26 cellular contexts compared by ENCODE assay signal in genomic region chr4:3690576-3691152, GRCh38.
DNase-seq lines count a peak whose midpoint lies in the region; FAIRE-seq and TF ChIP-seq lines count a peak whose summit lies in the region.
"Had no signal": no experiment of that assay in that cellular context is flagged by ENCODE, and none has a peak within 500 bp of the region (broad histone marks: within the 10 kb centered on the region; RNA-seq: fewer than 3 reads in every experiment).

No MANE protein-coding gene starts in this region.

- H2BK12ac ChIP-seq in H9 (ENCODE audit: insufficient read length, low read depth, low read length): no peak overlapping the region

- no peak overlapping the region for H4K8ac ChIP-seq in H9 (replicated peaks; ENCODE audit: insufficient read length, low read depth, low read length)
- H4K8ac ChIP-seq in mesendoderm (ENCODE audit: low read depth, low read length): no peak overlapping the region

- H3K4me3 Mint-ChIP-seq in activated naive CD4-positive, alpha-beta T cell treated with anti-CD3 and anti-CD28 coated beads, Interleukin-2, amount 10 ng/mL, durations not matched to agents 7 days and 5 days: no peak overlapping the region
- H3K4me3 Mint-ChIP-seq in H9: no peak overlapping the region
- H3K4me3 Mint-ChIP-seq: CD8-positive, alpha-beta memory T cell; IgD-negative memory B cell had no signal

- no peak overlapping the region for H4K91ac ChIP-seq in H9 (ENCODE audit: insufficient read length, low read depth, low read length)

- TF ChIP-seq POLR2A in spleen (IDR thresholded peaks at IDR 0.05): no peak

- no peaks in the 10 kb centered on the region for H3K23me2 ChIP-seq in H9 (ENCODE audit: insufficient read length, low read depth, low read length, poor library complexity, severe bottlenecking)

- H3K9me3 Mint-ChIP-seq in activated naive CD4-positive, alpha-beta T cell treated with anti-CD3 and anti-CD28 coated beads, Interleukin-2, amount 10 ng/mL, durations not matched to agents 7 days and 5 days: no peaks in the 10 kb centered on the region
- H3K9me3 Mint-ChIP-seq in H9: no peaks in the 10 kb centered on the region
- H3K9me3 Mint-ChIP-seq: CD8-positive, alpha-beta memory T cell had no signal

- H3K27me3 ChIP-seq in H9 (ENCODE audit: insufficient read depth, low read length) (no peaks in the 10 kb centered on the region), spleen (replicated peaks in 1 of 7) (no peaks in the 10 kb centered on the region), mesendoderm (ENCODE audit: insufficient read depth, low read length, poor library complexity) (no peaks in the 10 kb centered on the region)
- H3K27me3 ChIP-seq: BLaER1 treated with 17β-estradiol and CSF1 and Interleukin-3, amounts not matched to agents 10 nM and 100 nM had no signal

- no peak overlapping the region for H3K4ac ChIP-seq in H9 (ENCODE audit: low read depth, low read length)
- no peak overlapping the region for H3K4ac ChIP-seq in mesendoderm (ENCODE audit: low read depth, low read length)

- DNase-seq in activated naive CD4-positive, alpha-beta T cell treated with anti-CD3 and anti-CD28 coated beads, Interleukin-2, amount 10 ng/mL, durations not matched to agents 7 days and 5 days: peak; percentile 11
- no peak for DNase-seq in activated naive CD4-positive, alpha-beta T cell treated with Interleukin-2 at 50 U/mL for 16 hours
- DNase-seq in H9 (peak; percentile 25), kidney (peak; percentile 49), spleen (peak; percentile 67), caudate nucleus (lab: John Stamatoyannopoulos, UW) (no peak), mesendoderm (no peak), SK-N-DZ (ENCODE audit: low spot score) (no peak)
- DNase-seq: ACHN; Calu3; CD8-positive, alpha-beta memory T cell; DMS53; GDM1; Karpas-422; MV-4-11; NCI-H1105 treated with DMSO at 0.1 percent for 48 hours; NCI-H2029 treated with DMSO at 0.1 percent for 48 hours; NCI-H2171; NCI-H345; NCI-H524 treated with DMSO at 0.1 percent for 48 hours; NCI-H82 had no signal

- H3K18ac ChIP-seq in H9 (ENCODE audit: insufficient read length, low read depth, low read length) (no peak overlapping the region), mesendoderm (ENCODE audit: low read length) (no peak overlapping the region)

- no peak overlapping the region for H2BK120ac ChIP-seq in H9 (ENCODE audit: low read depth, low read length, poor library complexity, severe bottlenecking)
- no peak overlapping the region for H2BK120ac ChIP-seq in mesendoderm (ENCODE audit: low read depth, low read length)

- no peaks in the 10 kb centered on the region for H3K4me1 ChIP-seq in H9 (ENCODE audit: insufficient read depth, low read length)
- H3K4me1 ChIP-seq in kidney (ENCODE audit: control insufficient read depth in 1 of 2, insufficient read depth in 1 of 2, low read depth in 1 of 2, low read length in 2 of 2): no peaks in the 10 kb centered on the region
- no peaks in the 10 kb centered on the region for H3K4me1 ChIP-seq in spleen
- H3K4me1 ChIP-seq in mesendoderm (ENCODE audit: control insufficient read depth, low read depth, low read length): no peaks in the 10 kb centered on the region

- H4K5ac ChIP-seq in H9 (ENCODE audit: insufficient read length, low read depth, low read length) (no peak overlapping the region), mesendoderm (ENCODE audit: low read length) (no peak overlapping the region)

- no peaks in the 10 kb centered on the region for H3K36me3 Mint-ChIP-seq in activated naive CD4-positive, alpha-beta T cell treated with anti-CD3 and anti-CD28 coated beads, Interleukin-2, amount 10 ng/mL, durations not matched to agents 7 days and 5 days
- H3K36me3 Mint-ChIP-seq in H9 (ENCODE audit: insufficient read depth in 1 of 3, low read depth in 3 of 3): no peaks in the 10 kb centered on the region
- H3K36me3 Mint-ChIP-seq: CD8-positive, alpha-beta memory T cell had no signal

- CTCF ChIA-PET in activated naive CD4-positive, alpha-beta T cell treated with anti-CD3 and anti-CD28 coated beads, Interleukin-2, amount 10 ng/mL, durations not matched to agents 7 days and 5 days (lab: Charles Lee): no interaction called here

- H2AK5ac ChIP-seq in H9 (ENCODE audit: insufficient read length, low read length) (no peak overlapping the region), mesendoderm (ENCODE audit: low read length) (no peak overlapping the region)

- H3K27ac ChIP-seq in H9 (ENCODE audit: insufficient read length, low read depth, low read length) (no peak overlapping the region), kidney (ENCODE audit: low read depth in 2 of 2, low read length in 2 of 2) (no peak overlapping the region), spleen (no peak overlapping the region), caudate nucleus (ENCODE audit: low read depth, low read length) (no peak overlapping the region), mesendoderm (ENCODE audit: low read depth, low read length) (no peak overlapping the region)
- H3K27ac ChIP-seq: 22Rv1; BLaER1 treated with 17β-estradiol and CSF1 and Interleukin-3, amounts not matched to agents 10 nM and 100 nM had no signal

- H2BK15ac ChIP-seq in H9 (ENCODE audit: low read depth, low read length) (no peak overlapping the region), mesendoderm (replicated peaks; ENCODE audit: low read depth) (no peak overlapping the region)

- H3K14ac ChIP-seq in H9 (ENCODE audit: insufficient read depth, low read length): no peak overlapping the region

- no peak for FAIRE-seq in kidney (lab: Jason Lieb, UNC)
- FAIRE-seq: GM18507, RCC 7860 had no signal

- H3K4me2 ChIP-seq in H9 (ENCODE audit: insufficient read depth, insufficient read length, low read length) (no peak overlapping the region), mesendoderm (ENCODE audit: low read length) (no peak overlapping the region)
- H3K4me2 ChIP-seq: BLaER1 treated with 17β-estradiol and CSF1 and Interleukin-3, amounts not matched to agents 10 nM and 100 nM had no signal

- H2BK20ac ChIP-seq in H9 (ENCODE audit: low read depth, low read length, poor library complexity, severe bottlenecking): no peak overlapping the region

- H3K56ac ChIP-seq in H9 (ENCODE audit: insufficient read length, low read depth, low read length) (no peak overlapping the region), mesendoderm (ENCODE audit: low read length) (no peak overlapping the region)

- peaks cover 5% of the 10 kb centered on the region for H3K27me3 Mint-ChIP-seq in activated naive CD4-positive, alpha-beta T cell treated with anti-CD3 and anti-CD28 coated beads, Interleukin-2, amount 10 ng/mL, durations not matched to agents 7 days and 5 days
- peaks cover 30% of the 10 kb centered on the region for H3K27me3 Mint-ChIP-seq in H9 (ENCODE audit: low read depth)

- H4K20me1 ChIP-seq in H9 (ENCODE audit: control insufficient read depth, insufficient read depth, insufficient read length): no peaks in the 10 kb centered on the region
- H4K20me1 ChIP-seq: BLaER1 treated with 17β-estradiol and CSF1 and Interleukin-3, amounts not matched to agents 10 nM and 100 nM had no signal

- H3K36me3 ChIP-seq in kidney (ENCODE audit: control insufficient read depth in 1 of 2, insufficient read depth in 2 of 2, low read length in 2 of 2) (no peaks in the 10 kb centered on the region), spleen (no peaks in the 10 kb centered on the region), mesendoderm (ENCODE audit: control insufficient read depth, insufficient read depth, low read length) (no peaks in the 10 kb centered on the region)
- H3K36me3 ChIP-seq: BLaER1 treated with 17β-estradiol and CSF1 and Interleukin-3, amounts not matched to agents 10 nM and 100 nM had no signal

- H3K4me1 Mint-ChIP-seq in activated naive CD4-positive, alpha-beta T cell treated with anti-CD3 and anti-CD28 coated beads, Interleukin-2, amount 10 ng/mL, durations not matched to agents 7 days and 5 days: no peaks in the 10 kb centered on the region
- H3K4me1 Mint-ChIP-seq in H9: peaks cover 4 to 8% of the 10 kb centered on the region in 2 experiments; a peak in 1 of 4 replicates
- H3K4me1 Mint-ChIP-seq: CD8-positive, alpha-beta memory T cell; IgD-negative memory B cell had no signal

- H3K9me3 ChIP-seq in H9 (ENCODE audit: control insufficient read depth, low read depth, low read length) (no peaks in the 10 kb centered on the region), kidney (ENCODE audit: control insufficient read depth in 1 of 2, low read length in 2 of 2) (no peaks in the 10 kb centered on the region), spleen (peaks cover 0 to 5% (median 0%) of the 10 kb centered on the region in 8 donors)
- H3K9me3 ChIP-seq: BLaER1 treated with 17β-estradiol and CSF1 and Interleukin-3, amounts not matched to agents 10 nM and 100 nM had no signal

- TF ChIP-seq CTCF in H9 (conservative IDR thresholded peaks at IDR 0.05) (no peak), kidney (IDR thresholded peaks at IDR 0.05; ENCODE audit: borderline replicate concordance, extremely low read depth, insufficient read depth) (no peak), spleen (IDR thresholded peaks at IDR 0.05 in 8 of 11, conservative IDR thresholded peaks at IDR 0.05 in 3 of 11) (no peak)

- H3T11ph ChIP-seq in H9 (ENCODE audit: low read length): no peak overlapping the region

- no peak overlapping the region for H3K27ac Mint-ChIP-seq in activated naive CD4-positive, alpha-beta T cell treated with anti-CD3 and anti-CD28 coated beads, Interleukin-2, amount 10 ng/mL, durations not matched to agents 7 days and 5 days
- peak overlapping the region in 1 of 3 experiments; percentile 50; a peak in 1 of 7 replicates for H3K27ac Mint-ChIP-seq in H9
- H3K27ac Mint-ChIP-seq: CD8-positive, alpha-beta memory T cell; IgD-negative memory B cell had no signal

- H2BK5ac ChIP-seq in H9 (ENCODE audit: insufficient read length, low read length) (no peak overlapping the region), mesendoderm (ENCODE audit: low read length) (no peak overlapping the region)

- intact Hi-C loops in kidney (cut with DNase I) (no loop called here), spleen (cut with DNase I; ENCODE audit: low total_unique reads) (no loop called here)

- no peak overlapping the region for H3K4me3 ChIP-seq in kidney (ENCODE audit: low read length in 2 of 2)
- no peak overlapping the region for H3K4me3 ChIP-seq in spleen
- no peak overlapping the region for H3K4me3 ChIP-seq in mesendoderm (ENCODE audit: low read length)
- H3K4me3 ChIP-seq: BLaER1 treated with 17β-estradiol and CSF1 and Interleukin-3, amounts not matched to agents 10 nM and 100 nM had no signal

- H3K23ac ChIP-seq in H9 (ENCODE audit: insufficient read length, low read depth, low read length) (no peak overlapping the region), mesendoderm (ENCODE audit: low read length) (no peak overlapping the region)

- H2AFZ ChIP-seq in H9 (ENCODE audit: low read length): no peak overlapping the region

- H3K79me2 ChIP-seq in H9 (ENCODE audit: insufficient read depth, low read length) (no peaks in the 10 kb centered on the region), mesendoderm (ENCODE audit: control insufficient read depth, insufficient read depth, low read length) (no peaks in the 10 kb centered on the region)

- H3K79me1 ChIP-seq in H9 (ENCODE audit: insufficient read depth, low read depth, low read length, poor library complexity, severe bottlenecking) (no peaks in the 10 kb centered on the region), mesendoderm (ENCODE audit: low read length) (no peaks in the 10 kb centered on the region)

- no CpG with 5 or more reads among the region's 22 CpGs for WGBS in H9 (ENCODE audit: extremely low coverage, insufficient read length, low lambda C conversion rate)
- 78 to 90% (median 87%) methylated on average over 18 to 22 of the region's 22 CpGs for WGBS in spleen, 5 donors
- no CpG with 5 or more reads among the region's 22 CpGs for WGBS in mesendoderm (ENCODE audit: extremely low coverage, insufficient coverage, low lambda C conversion rate)

- no peak overlapping the region for H3K9ac ChIP-seq in H9 (ENCODE audit: extremely low read depth, insufficient read length, low read length)
- no peak overlapping the region for H3K9ac ChIP-seq in kidney (ENCODE audit: low read length in 2 of 2)
- no peak overlapping the region for H3K9ac ChIP-seq in mesendoderm (ENCODE audit: low read length)
- H3K9ac ChIP-seq: BLaER1 treated with 17β-estradiol and CSF1 and Interleukin-3, amounts not matched to agents 10 nM and 100 nM had no signal

Comparison
In these comparisons a context has a peak if more than half of its experiments do, and no peak if none do; other contexts are left out.
1. DNase-seq: peak in activated naive CD4-positive, alpha-beta T cell treated with anti-CD3 and anti-CD28 coated beads, Interleukin-2, amount 10 ng/mL, durations not matched to agents 7 days and 5 days (single experiment), H9 (single experiment), kidney (single experiment) and spleen (single experiment); none in activated naive CD4-positive, alpha-beta T cell treated with Interleukin-2 at 50 U/mL for 16 hours (single experiment), caudate nucleus (0 of 61), mesendoderm (single experiment) and SK-N-DZ (single experiment).